Comparison of ENCODE assay signal across 22 cellular contexts in genomic region chr11:117259417-117259816, GRCh38. TPM values are rescaled to one million over a fixed set of nuclear protein-coding genes. Genes with fewer than 3 reads are reported as not detected.
DNase-seq lines count a peak whose midpoint lies in the region; ATAC-seq and TF ChIP-seq lines count a peak whose summit lies in the region.
"Had no signal": no experiment of that assay in that cellular context is flagged by ENCODE, and none has a peak within 500 bp of the region (broad histone marks: within the 10 kb centered on the region; RNA-seq: fewer than 3 reads in every experiment).

No MANE protein-coding gene starts in this region.

- no peak for TF ChIP-seq CTCF in AG09309 (IDR thresholded peaks at IDR 0.05; ENCODE audit: control insufficient read depth, insufficient read depth, low read depth, low read length, missing control alignments)
- TF ChIP-seq CTCF in brain microvascular endothelial cell (IDR thresholded peaks at IDR 0.05; ENCODE audit: low read depth, low read length, missing control alignments), result no peak

- H3K27ac ChIP-seq in brain microvascular endothelial cell, result peak overlapping the region; percentile 54
- H3K27ac ChIP-seq: coronary artery, pancreas, WERI-Rb-1 had no signal

- in situ Hi-C loops in brain microvascular endothelial cell (cut with HindIII; ENCODE audit: low pct_ligation_motif_present, low sequenced_read_pairs), result no loop called here

- peak; percentile 57 for DNase-seq in AG09309 (ENCODE audit: low read depth)
- DNase-seq in HT1080 (ENCODE audit: low read depth), result peak; percentile 58
- DNase-seq in brain microvascular endothelial cell, result peak; percentile 12
- peak; percentile 66 for DNase-seq in hepatic stellate cell (ENCODE audit: low spot score)
- DNase-seq in MV-4-11 (lab: John Stamatoyannopoulos, UW), result no peak
- DNase-seq: activated CD4-positive, alpha-beta T cell treated with anti-CD3 and anti-CD28 coated beads, Interleukin-2, amount 50 U/mL, for 48 hours; activated naive CD4-positive, alpha-beta T cell; activated T-cell treated with anti-CD3 and anti-CD28 coated beads for 4 hours; anterior cingulate cortex; COR-L47; glutamatergic neuron; left ventricle myocardium superior; NCI-H1694 treated with DMSO at 0.1 percent for 48 hours; NCI-H446 treated with DMSO at 0.1 percent for 48 hours; pancreas; WERI-Rb-1 had no signal

- H3K36me3 ChIP-seq in brain microvascular endothelial cell (replicated peaks), result no peaks in the 10 kb centered on the region

- H3K27me3 ChIP-seq in brain microvascular endothelial cell (replicated peaks), result no peaks in the 10 kb centered on the region
- H3K27me3 ChIP-seq: pancreas had no signal

- no peak overlapping the region for H3K4me3 ChIP-seq in AG09309 (ENCODE audit: control insufficient read depth, low read depth, low read length)
- H3K4me3 ChIP-seq in brain microvascular endothelial cell (ENCODE audit: low read depth, low read length), result no peak overlapping the region
- H3K4me3 ChIP-seq: coronary artery, GM12878, pancreas had no signal

- ATAC-seq in GM21423 (IDR thresholded peaks at IDR 0.05; ENCODE audit: unreplicated experiment) (no peak), HG02840 (IDR thresholded peaks at IDR 0.05; ENCODE audit: low FRiP score, unreplicated experiment) (no peak)
- ATAC-seq in activated CD4-positive, CD25-positive, alpha-beta regulatory T cell treated with anti-CD3 and anti-CD28 coated beads, Interleukin-2, amount 50 U/mL, for 24 hours, result no peak
- ATAC-seq: GM12878, left ventricle myocardium superior, pancreas, sciatic nerve had no signal

RNA-seq across cellular contexts. Expression of gene RNF214, which starts 26.9 kb away (rescaled TPM):
- 7.5 and 9.3 TPM in 2 replicates for total RNA-seq in HT1080 (2014; rRNA removed; shearing (Covaris generic))
- polyA plus RNA-seq in HT1080 (2015; cell fraction: cytosol; rRNA removed), result 13.8 and 15.5 TPM in 2 replicates
- 24.4 and 28.0 TPM in 2 replicates for polyA plus RNA-seq in HT1080 (2015; cell fraction: nucleus; rRNA removed)

RNA-seq across cellular contexts. Expression of gene PCSK7, which starts 27.5 kb away (rescaled TPM):
- total RNA-seq in HT1080 (2014; rRNA removed; shearing (Covaris generic)), result 39.6 and 45.7 TPM in 2 replicates
- polyA plus RNA-seq in HT1080 (2015; cell fraction: cytosol; rRNA removed), result 23.4 and 26.4 TPM in 2 replicates
- 62.4 and 77.0 TPM in 2 replicates for polyA plus RNA-seq in HT1080 (2015; cell fraction: nucleus; rRNA removed)

RNA-seq across cellular contexts. Expression of gene BACE1-AS, which starts 31.7 kb away (rescaled TPM):
- total RNA-seq in HT1080 (2014; rRNA removed; shearing (Covaris generic)), result 1.3 and 3.8 TPM in 2 replicates
- polyA plus RNA-seq in HT1080 (2015; cell fraction: cytosol; rRNA removed), result 3.1 and 3.9 TPM in 2 replicates
- polyA plus RNA-seq in HT1080 (2015; cell fraction: nucleus; rRNA removed), result 9.1 and 10.3 TPM in 2 replicates

RNA-seq across cellular contexts. Expression of gene BACE1, which starts 56.6 kb away (rescaled TPM):
- 7.3 and 13.4 TPM in 2 replicates for total RNA-seq in HT1080 (2014; rRNA removed; shearing (Covaris generic))
- 19.1 and 19.9 TPM in 2 replicates for polyA plus RNA-seq in HT1080 (2015; cell fraction: cytosol; rRNA removed)
- polyA plus RNA-seq in HT1080 (2015; cell fraction: nucleus; rRNA removed), result 16.9 and 18.9 TPM in 2 replicates
